ENCODE assay signal across 8 cellular contexts in genomic region chr1:46615735-46616134, GRCh38. TPM values are rescaled to one million over a fixed set of nuclear protein-coding genes. Genes with fewer than 3 reads are reported as not detected.
DNase-seq lines count a peak whose midpoint lies in the region; ATAC-seq, FAIRE-seq and TF ChIP-seq lines count a peak whose summit lies in the region.

No MANE protein-coding gene starts in this region.

- no peaks in the 10 kb centered on the region for H3K27me3 Mint-ChIP-seq in CD8-positive, alpha-beta T cell (ENCODE audit: low read depth)
- H3K27me3 Mint-ChIP-seq in neural crest cell (ENCODE audit: low read depth), result peaks cover 4% of the 10 kb centered on the region

- peak overlapping the region; percentile 91 for H3K4me3 ChIP-seq in CD8-positive, alpha-beta T cell (ENCODE audit: low read depth, low read length)
- H3K4me3 ChIP-seq in LNCaP clone FGC (ENCODE audit: low read depth, low read length) (peak overlapping the region; percentile 63), coronary artery (peak overlapping the region; percentile 80)

- H3K4me3 Mint-ChIP-seq in CD8-positive, alpha-beta T cell, result peak overlapping the region; percentile 90
- H3K4me3 Mint-ChIP-seq in neural crest cell, result peak overlapping the region; percentile 91

- H3K36me3 Mint-ChIP-seq in CD8-positive, alpha-beta T cell, result peaks cover 21% of the 10 kb centered on the region
- H3K36me3 Mint-ChIP-seq in neural crest cell (ENCODE audit: low read depth), result no peaks in the 10 kb centered on the region

- no peak for TF ChIP-seq CTCF in CD8-positive, alpha-beta T cell (IDR thresholded peaks at IDR 0.05)
- TF ChIP-seq CTCF in LNCaP clone FGC (IDR thresholded peaks at IDR 0.05; ENCODE audit: control insufficient read depth, extremely low read depth, insufficient read depth) (no peak), coronary artery (IDR thresholded peaks at IDR 0.05) (no peak), neural crest cell (conservative IDR thresholded peaks at IDR 0.05) (no peak)

- POLR2A ChIA-PET in CD8-positive, alpha-beta T cell (lab: Charles Lee), result interaction anchor here (0.5 to 8.9 kb wide), 4 partner anchors 12 to 105 kb away, joined by 3 to 102 read pairs (median 4); partner anchors contain the start of genes ATPAF1 and MKNK1

- intact Hi-C loops in CD8-positive, alpha-beta T cell (cut with DNase I, micrococcal nuclease), result loop anchor here (1.0 to 10.0 kb wide), 8 partner anchors 11 to 719 kb away; partner anchors contain the start of genes EFCAB14 (in 2 of the 2), MKNK1 (in 2 of the 2), RAD54L (in 2 of the 2) and ATPAF1 (in 1 of the 2)

- H3K4me1 ChIP-seq in CD8-positive, alpha-beta T cell (ENCODE audit: insufficient read depth, low read length), result peaks cover 51% of the 10 kb centered on the region

- H3K4me1 Mint-ChIP-seq in CD8-positive, alpha-beta T cell (ENCODE audit: low read depth), result peaks cover 58% of the 10 kb centered on the region
- H3K4me1 Mint-ChIP-seq in neural crest cell, result peaks cover 29% of the 10 kb centered on the region

- H3K36me3 ChIP-seq in CD8-positive, alpha-beta T cell (ENCODE audit: insufficient read depth, low read length), result peaks cover 3% of the 10 kb centered on the region

- FAIRE-seq in H54 (lab: Jason Lieb, UNC), result no peak

- H3K27ac ChIP-seq in CD8-positive, alpha-beta T cell (ENCODE audit: low read depth, low read length), result peak overlapping the region; percentile 88
- H3K27ac ChIP-seq in coronary artery, result peak overlapping the region; percentile 94 to 96

- no peaks in the 10 kb centered on the region for H3K9me3 Mint-ChIP-seq in CD8-positive, alpha-beta T cell
- no peaks in the 10 kb centered on the region for H3K9me3 Mint-ChIP-seq in neural crest cell

- H3K27me3 ChIP-seq in CD8-positive, alpha-beta T cell (ENCODE audit: insufficient read depth, low read length), result no peaks in the 10 kb centered on the region

- ATAC-seq in CD8-positive, alpha-beta T cell, result peak; percentile 3
- ATAC-seq in HG03342 (IDR thresholded peaks at IDR 0.05; ENCODE audit: unreplicated experiment), result no peak

- CTCF ChIA-PET in CD8-positive, alpha-beta T cell (lab: Charles Lee), result interaction anchor here (1.0 to 3.0 kb wide), 2 partner anchors 11 to 102 kb away, joined by 3 to 15 read pairs; partner anchors contain the start of gene MKNK1

- no peak for DNase-seq in CD8-positive, alpha-beta T cell
- DNase-seq in LNCaP clone FGC (ENCODE audit: low read depth) (no peak), coronary artery (ENCODE audit: low spot score) (peak; percentile 70), neural crest cell (ENCODE audit: low read depth, low spot score) (no peak), GDM1 (lab: John Stamatoyannopoulos, UW) (no peak), NK-92 (lab: John Stamatoyannopoulos, UW; ENCODE audit: unreplicated experiment) (no peak), H54 (ENCODE audit: insufficient read length, low spot score) (no peak)

- no peaks in the 10 kb centered on the region for H3K9me3 ChIP-seq in CD8-positive, alpha-beta T cell (ENCODE audit: low read length)

- no peak for TF ChIP-seq POLR2A in H54 (IDR thresholded peaks at IDR 0.05; ENCODE audit: low read depth, low read length)

- H3K27ac Mint-ChIP-seq in CD8-positive, alpha-beta T cell, result peak overlapping the region; percentile 89
- H3K27ac Mint-ChIP-seq in neural crest cell (ENCODE audit: unreplicated experiment), result no peak overlapping the region

RNA-seq across cellular contexts. Expression of gene MOB3C, which starts 0.9 kb away (rescaled TPM):
- 1 to 10 TPM; 8.0 to 8.6 TPM for total RNA-seq in CD8-positive, alpha-beta T cell
- 3.2 and 4.1 TPM in 2 replicates for total RNA-seq in neural crest cell

RNA-seq across cellular contexts. Expression of gene MKNK1, which starts 11.7 kb away (rescaled TPM):
- total RNA-seq in CD8-positive, alpha-beta T cell, result 10 to 100 TPM; 30.3 to 30.6 TPM
- 28.0 and 30.9 TPM in 2 replicates for total RNA-seq in neural crest cell

RNA-seq across cellular contexts. Expression of gene ATPAF1, which starts 52.4 kb away (rescaled TPM):
- 10 to 100 TPM in 1 of 2 experiments, 1 to 10 TPM in 1; 8.3 to 10.5 TPM for total RNA-seq in CD8-positive, alpha-beta T cell
- 67.8 and 69.3 TPM in 2 replicates for total RNA-seq in neural crest cell

RNA-seq across cellular contexts. Expression of gene TEX38, which starts 55.9 kb away (rescaled TPM):
- not detected for total RNA-seq in CD8-positive, alpha-beta T cell
- 0.26 TPM in 1 of 2 replicates, not detected in the other for total RNA-seq in neural crest cell
